In genomic region chr2:215847718-215848117, GRCh38 we compare ENCODE assay signal across 21 cellular contexts.
"Had no signal": no experiment of that assay in that cellular context is flagged by ENCODE, and none has a peak within 500 bp of the region (broad histone marks: within the 10 kb centered on the region; RNA-seq: fewer than 3 reads in every experiment).

No MANE protein-coding gene starts in this region.

- ATAC-seq: activated CD4-positive, alpha-beta T cell treated with anti-CD3 and anti-CD28 coated beads for 36 hours; activated T-cell treated with anti-CD3 and anti-CD28 coated beads, Interleukin-2, amount 50 U/mL, for 72 hours; natural killer cell treated with Interleukin-12 subunit alpha and Interleukin-12 subunit beta and Interleukin-15 and Interleukin-18, amount 100 ng/mL, for 72 hours; psoas muscle; stimulated activated naive CD8-positive, alpha-beta T cell treated with anti-CD3 and anti-CD28 coated beads, Interleukin-15, Interleukin-2, amounts not matched to agents 100 U/mL and 50 U/mL, for 24 hours had no signal

- DNase-seq: activated CD4-positive, alpha-beta memory T cell treated with anti-CD3 and anti-CD28 coated beads, Interleukin-2, amount 10 ng/mL, durations not matched to agents 7 days and 5 days; activated CD4-positive, alpha-beta T cell treated with anti-CD3 and anti-CD28 coated beads for 36 hours; activated naive CD8-positive, alpha-beta T cell treated with anti-CD3 and anti-CD28 coated beads, Interleukin-2, amount 10 ng/mL, durations not matched to agents 7 days and 5 days; activated T-cell treated with anti-CD3 and anti-CD28 coated beads, Interleukin-2, amount 50 U/mL, for 72 hours; anterior cingulate cortex; colonic mucosa; effector CD4-positive, alpha-beta T cell; hypothalamus; mammary epithelial cell; nucleus accumbens; psoas muscle; stimulated activated CD4-positive, alpha-beta T cell treated with anti-CD3 and anti-CD28 coated beads, Interleukin-4, amount 100 ng/mL, for 1 hour; stimulated activated CD8-positive, alpha-beta memory T cell treated with anti-CD3 and anti-CD28 coated beads, Interleukin-4, amount 100 ng/mL, for 48 hours; stimulated activated naive CD8-positive, alpha-beta T cell treated with anti-CD3 and anti-CD28 coated beads, Interleukin-15, Interleukin-2, amounts not matched to agents 100 U/mL and 50 U/mL, for 24 hours; SW 1271; upper lobe of left lung; WERI-Rb-1 had no signal

- H3K9me3 Mint-ChIP-seq: activated CD4-positive, alpha-beta memory T cell treated with anti-CD3 and anti-CD28 coated beads, Interleukin-2, amount 10 ng/mL, durations not matched to agents 7 days and 5 days; natural killer cell treated with Interleukin-12 subunit alpha and Interleukin-12 subunit beta and Interleukin-15 and Interleukin-18, amount 100 ng/mL, for 72 hours; T-helper 2 cell treated with Interferon-gamma antibody and Interleukin-4, amounts not matched to agents 5 μg/mL and 100 μg/mL, for 36 hours had no signal

- H3K27ac Mint-ChIP-seq: activated CD4-positive, alpha-beta memory T cell treated with anti-CD3 and anti-CD28 coated beads, Interleukin-2, amount 10 ng/mL, durations not matched to agents 7 days and 5 days; activated CD4-positive, alpha-beta T cell treated with anti-CD3 and anti-CD28 coated beads for 36 hours; activated naive CD8-positive, alpha-beta T cell treated with anti-CD3 and anti-CD28 coated beads, Interleukin-2, amount 10 ng/mL, durations not matched to agents 7 days and 5 days; activated T-cell treated with anti-CD3 and anti-CD28 coated beads, Interleukin-2, amount 50 U/mL, for 72 hours; natural killer cell treated with Interleukin-12 subunit alpha and Interleukin-12 subunit beta and Interleukin-15 and Interleukin-18, amount 100 ng/mL, for 72 hours; T-helper 2 cell treated with Interferon-gamma antibody and Interleukin-4, amounts not matched to agents 5 μg/mL and 100 μg/mL, for 36 hours had no signal

- H3K36me3 ChIP-seq: cardiac muscle cell, colonic mucosa, suprapubic skin, upper lobe of left lung, WERI-Rb-1 had no signal

- H3K36me3 Mint-ChIP-seq: activated naive CD8-positive, alpha-beta T cell treated with anti-CD3 and anti-CD28 coated beads, Interleukin-2, amount 10 ng/mL, durations not matched to agents 7 days and 5 days; natural killer cell treated with Interleukin-12 subunit alpha and Interleukin-12 subunit beta and Interleukin-15 and Interleukin-18, amount 100 ng/mL, for 72 hours had no signal

- H3K27me3 Mint-ChIP-seq: activated CD4-positive, alpha-beta memory T cell treated with anti-CD3 and anti-CD28 coated beads, Interleukin-2, amount 10 ng/mL, durations not matched to agents 7 days and 5 days; activated naive CD8-positive, alpha-beta T cell treated with anti-CD3 and anti-CD28 coated beads, Interleukin-2, amount 10 ng/mL, durations not matched to agents 7 days and 5 days had no signal

- H3K4me1 Mint-ChIP-seq: activated CD4-positive, alpha-beta memory T cell treated with anti-CD3 and anti-CD28 coated beads, Interleukin-2, amount 10 ng/mL, durations not matched to agents 7 days and 5 days; activated naive CD8-positive, alpha-beta T cell treated with anti-CD3 and anti-CD28 coated beads, Interleukin-2, amount 10 ng/mL, durations not matched to agents 7 days and 5 days had no signal

- H3K27me3 ChIP-seq: cardiac muscle cell, colonic mucosa, suprapubic skin, upper lobe of left lung had no signal

- H3K9me3 ChIP-seq: colonic mucosa, psoas muscle, suprapubic skin, upper lobe of left lung had no signal

- H3K4me1 ChIP-seq: colonic mucosa, psoas muscle had no signal

- H3K4me3 ChIP-seq: cardiac muscle cell, colonic mucosa, psoas muscle, suprapubic skin, upper lobe of left lung had no signal

- H3K4me3 Mint-ChIP-seq: activated CD4-positive, alpha-beta memory T cell treated with anti-CD3 and anti-CD28 coated beads, Interleukin-2, amount 10 ng/mL, durations not matched to agents 7 days and 5 days; activated CD4-positive, alpha-beta T cell treated with anti-CD3 and anti-CD28 coated beads for 36 hours; activated naive CD8-positive, alpha-beta T cell treated with anti-CD3 and anti-CD28 coated beads, Interleukin-2, amount 10 ng/mL, durations not matched to agents 7 days and 5 days; activated T-cell treated with anti-CD3 and anti-CD28 coated beads, Interleukin-2, amount 50 U/mL, for 72 hours; natural killer cell treated with Interleukin-12 subunit alpha and Interleukin-12 subunit beta and Interleukin-15 and Interleukin-18, amount 100 ng/mL, for 72 hours; T-helper 2 cell treated with Interferon-gamma antibody and Interleukin-4, amounts not matched to agents 5 μg/mL and 100 μg/mL, for 36 hours had no signal

- H3K27ac ChIP-seq: cardiac muscle cell, colonic mucosa, psoas muscle, suprapubic skin, upper lobe of left lung, WERI-Rb-1 had no signal
